In the genomic region with DNA sequence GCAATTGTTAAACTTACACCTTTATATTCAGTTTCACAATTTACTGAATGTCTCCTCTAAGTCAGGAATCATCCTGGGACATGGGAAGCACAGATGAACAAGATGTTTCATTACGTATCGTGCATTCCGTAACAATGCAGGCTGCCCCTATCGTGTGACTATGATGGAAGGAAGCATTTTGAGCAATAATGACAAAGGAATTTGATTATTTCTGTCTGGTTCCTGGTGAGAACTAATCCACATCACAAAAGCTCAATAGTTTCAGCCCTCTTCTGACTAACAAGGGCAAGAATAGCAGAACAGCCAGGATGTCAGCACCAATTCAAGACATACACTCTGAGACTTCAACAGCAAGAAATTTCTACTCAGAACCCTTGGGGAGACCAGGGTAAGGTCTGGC, we compare ENCODE assay signal across 13 cellular contexts. TPM values are rescaled to one million over a fixed set of nuclear protein-coding genes. Genes with fewer than 3 reads are reported as not detected.
DNase-seq lines count a peak whose midpoint lies in the region; ATAC-seq and TF ChIP-seq lines count a peak whose summit lies in the region.
"Had no signal": no experiment of that assay in that cellular context is flagged by ENCODE, and none has a peak within 500 bp of the region (broad histone marks: within the 10 kb centered on the region; RNA-seq: fewer than 3 reads in every experiment).

No MANE protein-coding gene starts in this region.

- no peak for TF ChIP-seq CTCF in Panc1 (IDR thresholded peaks at IDR 0.05)
- no peak for TF ChIP-seq CTCF in retinal pigment epithelial cell (conservative IDR thresholded peaks at IDR 0.05; ENCODE audit: low read depth, low read length)
- no peak for TF ChIP-seq CTCF in spleen (IDR thresholded peaks at IDR 0.05 in 8 of 11, conservative IDR thresholded peaks at IDR 0.05 in 3 of 11)
- TF ChIP-seq CTCF in body of pancreas (IDR thresholded peaks at IDR 0.05): no peak

- H3K9me3 ChIP-seq in Panc1 (ENCODE audit: control insufficient read depth, insufficient read depth, low read depth, low read length) (no peaks in the 10 kb centered on the region), esophagus (ENCODE audit: control insufficient read depth in 2 of 2, insufficient read depth in 1 of 2, low read depth in 1 of 2, low read length in 1 of 2) (no peaks in the 10 kb centered on the region), spleen (no peaks in the 10 kb centered on the region), body of pancreas (no peaks in the 10 kb centered on the region)

- H3K4me1 ChIP-seq in Panc1 (ENCODE audit: control insufficient read depth, insufficient read depth, low read length) (peaks cover 3% of the 10 kb centered on the region; the same call in 1 of the 2 replicates), esophagus (ENCODE audit: control insufficient read depth in 2 of 2, insufficient read depth in 2 of 2, low read length in 1 of 2) (no peaks in the 10 kb centered on the region), spleen (peaks cover 0 to 49% (median 22%) of the 10 kb centered on the region in 6 donors), body of pancreas (peaks cover 9% of the 10 kb centered on the region)

- H3K36me3 ChIP-seq in Panc1 (ENCODE audit: control insufficient read depth, insufficient read depth, low read length) (no peaks in the 10 kb centered on the region), esophagus (ENCODE audit: control insufficient read depth in 2 of 2, insufficient read depth in 2 of 2, low read length in 1 of 2) (peaks cover 2 to 5% of the 10 kb centered on the region in 2 donors), spleen (peaks cover 0 to 72% (median 32%) of the 10 kb centered on the region in 6 donors), body of pancreas (replicated peaks in 1 of 2; ENCODE audit: insufficient read depth in 1 of 2, low read depth in 2 of 2) (peaks cover 0 to 2% of the 10 kb centered on the region in 2 donors)

- no peak for TF ChIP-seq POLR2A in spleen (IDR thresholded peaks at IDR 0.05)
- no peak for TF ChIP-seq POLR2A in body of pancreas (IDR thresholded peaks at IDR 0.05)

- DNase-seq in GM04504 (ENCODE audit: low read depth): peak; percentile 88
- DNase-seq in Panc1 (ENCODE audit: low read depth, low spot score): no peak
- peak; percentile 80 for DNase-seq in retinal pigment epithelial cell (ENCODE audit: low read depth)
- DNase-seq in spleen: no peak
- no peak for DNase-seq in body of pancreas
- DNase-seq in NCI-H146 treated with DMSO at 0.1 percent for 48 hours (lab: John Stamatoyannopoulos, UW; ENCODE audit: unreplicated experiment): no peak
- DNase-seq: activated CD8-positive, alpha-beta memory T cell treated with anti-CD3 and anti-CD28 coated beads, Interleukin-2, amount 10 ng/mL, durations not matched to agents 7 days and 5 days; anterior cingulate cortex; left colon; NCI-H1694 treated with DMSO at 0.1 percent for 48 hours; nephron progenitor cell; stimulated activated CD4-positive, alpha-beta T cell treated with anti-CD3 and anti-CD28 coated beads, Interleukin-15, amount 100 ng/mL, for 24 hours had no signal

- intact Hi-C loops in Panc1 (cut with micrococcal nuclease; ENCODE audit: unreplicated experiment) (no loop called here), spleen (cut with DNase I; ENCODE audit: low total_unique reads) (no loop called here), body of pancreas (cut with DNase I) (no loop called here)

- H3K27ac ChIP-seq in Panc1 (ENCODE audit: low read length) (peak overlapping the region; percentile 6), esophagus (ENCODE audit: low read depth in 2 of 2, low read length in 1 of 2) (peak overlapping the region; percentile 87 to 91), spleen (no peak overlapping the region), body of pancreas (no peak overlapping the region)

- CTCF ChIA-PET in Panc1 (lab: Charles Lee): no interaction called here

- in situ Hi-C loops in Panc1 (cut with HindIII; ENCODE audit: low pct_unique_long_range_greater_than_20kb, low sequenced_read_pairs): no loop called here

- ATAC-seq in Panc1: no peak
- ATAC-seq in body of pancreas: no peak

- WGBS in esophagus, 2 donors: 45 to 59% methylated on average over 4 of the region's 4 CpGs
- 69 to 78% (median 72%) methylated on average over 4 of the region's 4 CpGs for WGBS in spleen, 5 donors
- 66 to 96% methylated on average over 4 of the region's 4 CpGs for WGBS in body of pancreas, 2 donors

- POLR2A ChIA-PET in Panc1 (lab: Charles Lee): no interaction called here

- no TSS peak for BruUV-seq in Panc1 (replicated peaks; lab: Mats Ljungman, UMichigan)

- H3K27me3 ChIP-seq in Panc1 (ENCODE audit: control insufficient read depth, insufficient read depth, low read length) (no peaks in the 10 kb centered on the region), esophagus (ENCODE audit: control insufficient read depth in 1 of 2, insufficient read depth in 2 of 2, low read length in 2 of 2) (no peaks in the 10 kb centered on the region), spleen (replicated peaks in 1 of 7) (no peaks in the 10 kb centered on the region), body of pancreas (no peaks in the 10 kb centered on the region)

- H3K4me3 ChIP-seq in Panc1 (ENCODE audit: low read depth in 2 of 2, low read length in 2 of 2) (no peak overlapping the region), esophagus (ENCODE audit: low read depth in 1 of 2, low read length in 2 of 2) (no peak overlapping the region), retinal pigment epithelial cell (ENCODE audit: low read length) (no peak overlapping the region), spleen (no peak overlapping the region), body of pancreas (no peak overlapping the region)

RNA-seq across cellular contexts. Expression of a gene that starts 14.5 kb away (rescaled TPM):
- 33.8 TPM for total RNA-seq in Panc1 (2021; ENCODE audit: unreplicated experiment)
- polyA plus RNA-seq in Panc1 (2012; ENCODE audit: insufficient read length): 27.8 TPM
- 10 to 100 TPM; 24.7 to 30.4 TPM for polyA plus RNA-seq in esophagus
- 100 to 1,000 TPM in 2 of 7 donors, 10 to 100 TPM in 5; 52.6 to 108 (median 83.0) TPM for total RNA-seq in spleen
- polyA plus RNA-seq in spleen: 10 to 100 TPM; 27.6 to 41.7 (median 32.1) TPM
- 10 to 100 TPM; 22.3 to 31.3 TPM for total RNA-seq in body of pancreas

Comparison
In these comparisons a context has a peak if more than half of its experiments do, and no peak if none do; other contexts are left out.
1. DNase-seq: peak in GM04504 (single experiment) and retinal pigment epithelial cell (single experiment); none in Panc1 (single experiment), spleen (single experiment), body of pancreas (0 of 4) and NCI-H146 treated with DMSO at 0.1 percent for 48 hours (single experiment).
2. H3K27ac ChIP-seq: peak in Panc1 (single experiment) and esophagus (2 of 2); none in spleen (0 of 8) and body of pancreas (0 of 4).